In genomic region chr15:90814193-90814811, GRCh38 we compare ENCODE assay signal across 12 cellular contexts. TPM values are rescaled to one million over a fixed set of nuclear protein-coding genes. Genes with fewer than 3 reads are reported as not detected.
DNase-seq lines count a peak whose midpoint lies in the region; ATAC-seq, FAIRE-seq and TF ChIP-seq lines count a peak whose summit lies in the region.
"Had no signal": no experiment of that assay in that cellular context is flagged by ENCODE, and none has a peak within 500 bp of the region (broad histone marks: within the 10 kb centered on the region; RNA-seq: fewer than 3 reads in every experiment).

No MANE protein-coding gene starts in this region.

- CTCF ChIA-PET in K562 (lab: Yijun Ruan, JAX; ENCODE audit: low intra/inter-chr PET ratio) (no interaction called here), A673 (lab: Charles Lee) (no interaction called here)

- H3K27ac ChIP-seq in HUES64 (ENCODE audit: low read depth, low read length) (peak overlapping the region; percentile 41; the same call in 1 of the 2 replicates), K562 (ENCODE audit: extremely low read depth, low read depth, low read length) (no peak overlapping the region), A673 (ENCODE audit: low read depth, low read length, poor library complexity, severe bottlenecking) (no peak overlapping the region)

- H3K27me3 ChIP-seq in HUES64 (ENCODE audit: insufficient read depth, low read length) (no peaks in the 10 kb centered on the region), K562 (ENCODE audit: control insufficient read depth in 2 of 2, insufficient read depth in 2 of 2, low read length in 2 of 2) (no peaks in the 10 kb centered on the region), A673 (replicated peaks; ENCODE audit: insufficient read depth, low read depth, low read length, poor library complexity) (no peaks in the 10 kb centered on the region)

- H3K36me3 ChIP-seq in HUES64 (ENCODE audit: insufficient read depth, low read length) (peaks cover 50% of the 10 kb centered on the region), K562 (ENCODE audit: control insufficient read depth, insufficient read depth, low read length) (peaks cover 52% of the 10 kb centered on the region), A673 (ENCODE audit: insufficient read depth, low read length, poor library complexity, severe bottlenecking) (peaks cover 20% of the 10 kb centered on the region)

- peak overlapping the region; percentile 82 for H3K4me3 Mint-ChIP-seq in natural killer cell
- H3K4me3 Mint-ChIP-seq: activated naive CD4-positive, alpha-beta T cell treated with anti-CD3 and anti-CD28 coated beads, Interleukin-2, amount 50 U/mL, for 24 hours had no signal

- no peak for TF ChIP-seq CTCF in K562 (IDR thresholded peaks at IDR 0.05 in 2 of 3, conservative IDR thresholded peaks at IDR 0.05 in 1 of 3; ENCODE audit: insufficient read depth in 2 of 3, low read depth in 1 of 3, low read length in 3 of 3)
- TF ChIP-seq CTCF in natural killer cell (IDR thresholded peaks at IDR 0.05): no peak
- TF ChIP-seq CTCF in A673 (conservative IDR thresholded peaks at IDR 0.05; ENCODE audit: low read depth, low read length): no peak

- no peak for TF ChIP-seq EP300 in K562 (IDR thresholded peaks at IDR 0.05; ENCODE audit: low read length)

- TSS peak; percentile 13 for BruUV-seq in K562 (replicated peaks; lab: Mats Ljungman, UMichigan)
- BruUV-seq in A673 (replicated peaks; lab: Mats Ljungman, UMichigan): no TSS peak

- peaks cover 64 to 69% of the 10 kb centered on the region in 2 donors for H3K4me1 Mint-ChIP-seq in natural killer cell

- H3K4me2 ChIP-seq in K562 (ENCODE audit: insufficient read depth, low read length): no peak overlapping the region

- peak overlapping the region; percentile 86 to 96 for H3K27ac Mint-ChIP-seq in natural killer cell
- H3K27ac Mint-ChIP-seq: activated naive CD4-positive, alpha-beta T cell treated with anti-CD3 and anti-CD28 coated beads, Interleukin-2, amount 50 U/mL, for 24 hours had no signal

- no peaks in the 10 kb centered on the region for H4K20me1 ChIP-seq in K562 (replicated peaks; ENCODE audit: control insufficient read depth, insufficient read depth, low read length)

- H3K9ac ChIP-seq in HUES64 (ENCODE audit: low read depth, low read length) (no peak overlapping the region), K562 (ENCODE audit: insufficient read depth in 1 of 2, low read depth in 2 of 2, low read length in 2 of 2) (no peak overlapping the region)

- no peak for TF ChIP-seq POLR2A in K562 (conservative IDR thresholded peaks at IDR 0.05)

- H3K4me1 ChIP-seq in HUES64 (ENCODE audit: insufficient read depth, low read length) (peaks cover 20% of the 10 kb centered on the region), K562 (replicated peaks in 1 of 2; ENCODE audit: control insufficient read depth in 2 of 2, insufficient read depth in 2 of 2, low read length in 2 of 2) (peaks cover 8 to 20% of the 10 kb centered on the region in 2 experiments; a peak in 3 of 5 replicates), A673 (ENCODE audit: insufficient read depth, low read length, poor library complexity, severe bottlenecking) (no peaks in the 10 kb centered on the region)

- H2AFZ ChIP-seq in K562 (ENCODE audit: low read depth, low read length): no peak overlapping the region

- POLR2A ChIA-PET in K562 (lab: Yijun Ruan, JAX): interaction anchor here (0.6 kb wide), 1 partner anchor 13 kb away, joined by 3 read pairs; no protein-coding TSS in a partner anchor
- POLR2A ChIA-PET in A673 (lab: Charles Lee; ENCODE audit: low non-redundant PET): no interaction called here

- in situ Hi-C loops in G401 (cut with HindIII; ENCODE audit: low sequenced_read_pairs) (no loop called here), K562 (cut with MboI) (no loop called here)

- 80% methylated on average over 13 of the region's 13 CpGs for WGBS in HUES64
- 88% methylated on average over 8 of the region's 13 CpGs for WGBS in K562 (ENCODE audit: insufficient coverage, low coverage, missing lambda C conversion rate)

- no peak overlapping the region for H3K4me3 ChIP-seq in HUES64 (ENCODE audit: low read length)
- H3K4me3 ChIP-seq in K562: no peak overlapping the region
- H3K4me3 ChIP-seq in A673 (ENCODE audit: low read depth, low read length, poor library complexity, severe bottlenecking): no peak overlapping the region

- DNase-seq in G401 (ENCODE audit: low spot score) (peak; percentile 55), K562 (ENCODE audit: extremely low read depth in 1 of 4, low spot score in 3 of 4) (no peak), natural killer cell (no peak), A673 (ENCODE audit: low spot score) (no peak)
- DNase-seq: erythroblast, T1000 had no signal

- H3K9me3 Mint-ChIP-seq in natural killer cell: no peaks in the 10 kb centered on the region
- H3K9me3 Mint-ChIP-seq: activated naive CD4-positive, alpha-beta T cell treated with anti-CD3 and anti-CD28 coated beads, Interleukin-2, amount 50 U/mL, for 24 hours had no signal

- no peaks in the 10 kb centered on the region for H3K27me3 Mint-ChIP-seq in natural killer cell (ENCODE audit: low read depth in 2 of 2)
- H3K27me3 Mint-ChIP-seq: activated naive CD4-positive, alpha-beta T cell treated with anti-CD3 and anti-CD28 coated beads, Interleukin-2, amount 50 U/mL, for 24 hours had no signal

- ATAC-seq in K562: no peak
- ATAC-seq in natural killer cell: peak in 1 of 3 donors; percentile 17
- ATAC-seq in HG03159 (IDR thresholded peaks at IDR 0.05; ENCODE audit: unreplicated experiment): no peak
- no peak for ATAC-seq in HG02852 (IDR thresholded peaks at IDR 0.05; ENCODE audit: unreplicated experiment)
- ATAC-seq in HG02884 (IDR thresholded peaks at IDR 0.05; ENCODE audit: unreplicated experiment): no peak
- ATAC-seq: HCT116 had no signal

- H3K36me3 Mint-ChIP-seq in natural killer cell: no peaks in the 10 kb centered on the region

- H3K79me2 ChIP-seq in K562 (ENCODE audit: control insufficient read depth, insufficient read depth, low read length): no peaks in the 10 kb centered on the region

- TF ChIP-seq RAD21 in K562 (CRISPR knock-in tag; conservative IDR thresholded peaks at IDR 0.05 in 1 of 2, IDR thresholded peaks at IDR 0.05 in 1 of 2): no peak

- no peak for FAIRE-seq in K562 (lab: Jason Lieb, UNC)

- intact Hi-C loops in K562 (cut with micrococcal nuclease): loop anchor here (5.0 kb wide), 1 partner anchor 118 kb away; the partner anchor contains the start of gene HDDC3
- intact Hi-C loops in natural killer cell (cut with micrococcal nuclease): no loop called here
- intact Hi-C loops in A673 (cut with micrococcal nuclease; ENCODE audit: unreplicated experiment): no loop called here

- H3K9me3 ChIP-seq in HUES64 (ENCODE audit: insufficient read depth, low read depth, low read length): no peaks in the 10 kb centered on the region
- H3K9me3 ChIP-seq in K562 (replicated peaks; ENCODE audit: control insufficient read depth, insufficient read depth, low read depth, low read length): no peaks in the 10 kb centered on the region
- H3K9me3 ChIP-seq in A673 (ENCODE audit: low read depth, low read length, poor library complexity, severe bottlenecking): no peaks in the 10 kb centered on the region

- H3K9me1 ChIP-seq in K562 (ENCODE audit: control insufficient read depth, insufficient read depth, low read length): no peaks in the 10 kb centered on the region

TF ChIP-seq in K562, 482 proteins besides CTCF, POLR2A, EP300 and RAD21 (continues in another document):
- TF ChIP-seq SLC30A9 (CRISPR knock-in tag; IDR thresholded peaks at IDR 0.05) (no peak), ZNF395 (CRISPR knock-in tag; IDR thresholded peaks at IDR 0.05) (no peak)

RNA-seq across cellular contexts. Expression of gene FURIN, which starts 54.1 kb away (rescaled TPM):
- 21.8 and 28.9 TPM in 2 replicates for total RNA-seq in G401 (2014; rRNA removed; shearing (Covaris generic))
- polyA plus RNA-seq in HUES64 (2013, experiment 1 of 2): 18.3 TPM
- polyA plus RNA-seq in HUES64 (2013, experiment 2 of 2): 20.2 TPM
- 29.3 and 88.9 TPM in 2 replicates for total RNA-seq in K562 (2011; cell fraction: chromatin; rRNA removed; ENCODE audit: low replicate concordance)
- 101 and 110 TPM in 2 replicates for total RNA-seq in K562 (2011; cell fraction: nucleolus; rRNA removed)
- 63.1 TPM in 2 replicates for total RNA-seq in K562 (2011; cell fraction: nucleoplasm; rRNA removed)
- total RNA-seq in K562 (2014; rRNA removed): 49.9 and 69.9 TPM in 2 replicates
- 10.0 and 11.7 TPM in 2 replicates for total RNA-seq in K562 (2014; rRNA removed; fragmentation: Illumina TruSeq; extraction: Trizol)
- total RNA-seq in K562 (2015; rRNA removed; fragmentation: Illumina TruSeq; extraction: Trizol): 34.8 and 36.0 TPM in 2 replicates
- total RNA-seq in K562 (2021): 93.5 and 99.9 TPM in 2 replicates
- polyA plus RNA-seq in K562 (2011; rRNA removed): 22.4 and 30.8 TPM in 2 replicates
- polyA plus RNA-seq in K562 (2011; cell fraction: cytosol; rRNA removed): 31.2 and 60.1 TPM in 2 replicates
- polyA plus RNA-seq in K562 (2011; cell fraction: nucleus; rRNA removed): 42.7 and 71.3 TPM in 2 replicates
- polyA plus RNA-seq in K562 (2012): 74.8 and 95.4 TPM in 2 replicates
- polyA plus RNA-seq in K562 (2014; fragmentation: Illumina TruSeq; extraction: Trizol): 36.4 and 61.7 TPM in 2 replicates
- 1 to 10 TPM in 1 of 2 experiments, under 1 TPM in 1; 0.92 to 1.1 TPM for polyA plus RNA-seq in K562 (2014; fragmentation: Nextera tagmentation; extraction: Ambion mirVana)
- polyA plus RNA-seq in K562 (2014; rRNA removed): 49.1 and 50.3 TPM in 2 replicates
- 12.3 and 17.9 TPM in 2 replicates for polyA minus RNA-seq in K562 (2011; rRNA and poly(A)+ RNA removed)
- polyA minus RNA-seq in K562 (2011; cell fraction: cytosol; rRNA and poly(A)+ RNA removed): 47.5 and 65.9 TPM in 2 replicates
- 24.6 and 32.0 TPM in 2 replicates for polyA minus RNA-seq in K562 (2011; cell fraction: nucleus; rRNA and poly(A)+ RNA removed)
- total RNA-seq in natural killer cell: 100 to 1,000 TPM; 110 to 178 (median 172) TPM
- total RNA-seq in A673 (2021): 59.0 and 63.4 TPM in 2 replicates
